Comparison of ENCODE assay signal across 2 cellular contexts in the genomic region with DNA sequence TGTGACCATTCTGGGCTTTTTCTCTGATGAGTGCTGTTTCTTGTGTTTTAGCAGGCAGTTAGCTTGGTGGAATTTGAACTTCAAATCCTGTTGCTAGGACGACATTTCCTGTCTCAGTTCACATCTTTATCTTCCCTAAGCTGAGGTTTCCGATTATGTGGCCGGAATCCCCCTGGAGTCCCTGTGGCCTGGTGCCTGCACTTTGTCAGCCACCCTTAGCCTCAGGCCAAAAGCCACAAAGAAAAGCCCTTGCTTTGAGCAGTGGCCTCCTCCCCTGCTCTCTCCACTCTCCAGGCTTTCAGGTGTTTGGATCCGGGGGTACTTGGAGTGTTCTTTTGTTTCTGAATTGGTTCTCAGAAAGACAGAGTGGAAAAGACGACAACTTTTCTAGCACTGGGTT.
TF ChIP-seq lines count a peak whose summit lies in the region.

No MANE protein-coding gene starts in this region.

TF ChIP-seq in A549, 52 proteins besides CTCF, POLR2A, EP300 and RAD21:
- TF ChIP-seq CEBPB (IDR thresholded peaks at IDR 0.05) (no peak), HEYL (CRISPR knock-in tag; IDR thresholded peaks at IDR 0.05) (no peak), CHD2 (IDR thresholded peaks at IDR 0.05; ENCODE audit: low read length, partially characterized antibody) (no peak), HDAC2 (IDR thresholded peaks at IDR 0.05) (no peak), ZSCAN20 (CRISPR knock-in tag; IDR thresholded peaks at IDR 0.05) (no peak), ZC3H11A (IDR thresholded peaks at IDR 0.05) (no peak)
TF ChIP-seq in A549: peak in this region for 0.

TF ChIP-seq in GM12878, 131 proteins besides CTCF, POLR2A, EP300 and RAD21:
- no peak for TF ChIP-seq CBX5 (IDR thresholded peaks at IDR 0.05; ENCODE audit: low read depth)
- TF ChIP-seq MEF2A (IDR thresholded peaks at IDR 0.05; ENCODE audit: insufficient read depth, low read depth, low read length), result no peak
- no peak for TF ChIP-seq HCFC1 (IDR thresholded peaks at IDR 0.05; ENCODE audit: low read length)
- TF ChIP-seq SP1 (IDR thresholded peaks at IDR 0.05; ENCODE audit: low read depth, low read length), result no peak
- TF ChIP-seq IKZF1 (conservative IDR thresholded peaks at IDR 0.05), result peak; percentile 72
- TF ChIP-seq LARP7 (IDR thresholded peaks at IDR 0.05), result no peak
- TF ChIP-seq E2F8 (IDR thresholded peaks at IDR 0.05; ENCODE audit: low read depth, partially characterized antibody), result no peak
- no peak for TF ChIP-seq MYB (IDR thresholded peaks at IDR 0.05; ENCODE audit: borderline replicate concordance, low read depth, low read length)
- peak; percentile 60 for TF ChIP-seq RUNX3 (IDR thresholded peaks at IDR 0.05; ENCODE audit: low read length)
- TF ChIP-seq, protein P1, sequence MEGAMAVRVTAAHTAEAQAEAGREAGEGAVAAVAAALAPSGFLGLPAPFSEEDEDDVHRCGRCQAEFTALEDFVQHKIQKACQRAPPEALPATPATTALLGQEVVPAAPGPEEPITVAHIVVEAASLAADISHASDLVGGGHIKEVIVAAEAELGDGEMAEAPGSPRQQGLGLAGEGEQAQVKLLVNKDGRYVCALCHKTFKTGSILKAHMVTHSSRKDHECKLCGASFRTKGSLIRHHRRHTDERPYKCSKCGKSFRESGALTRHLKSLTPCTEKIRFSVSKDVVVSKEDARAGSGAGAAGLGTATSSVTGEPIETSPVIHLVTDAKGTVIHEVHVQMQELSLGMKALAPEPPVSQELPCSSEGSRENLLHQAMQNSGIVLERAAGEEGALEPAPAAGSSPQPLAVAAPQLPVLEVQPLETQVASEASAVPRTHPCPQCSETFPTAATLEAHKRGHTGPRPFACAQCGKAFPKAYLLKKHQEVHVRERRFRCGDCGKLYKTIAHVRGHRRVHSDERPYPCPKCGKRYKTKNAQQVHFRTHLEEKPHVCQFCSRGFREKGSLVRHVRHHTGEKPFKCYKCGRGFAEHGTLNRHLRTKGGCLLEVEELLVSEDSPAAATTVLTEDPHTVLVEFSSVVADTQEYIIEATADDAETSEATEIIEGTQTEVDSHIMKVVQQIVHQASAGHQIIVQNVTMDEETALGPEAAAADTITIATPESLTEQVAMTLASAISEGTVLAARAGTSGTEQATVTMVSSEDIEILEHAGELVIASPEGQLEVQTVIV (IDR thresholded peaks at IDR 0.05; ENCODE audit: borderline replicate concordance, partially characterized antibody), result no peak
- TF ChIP-seq IKZF2 (IDR thresholded peaks at IDR 0.05), result peak; percentile 32 to 41; a peak in 1 of 4 replicates
- TF ChIP-seq NR2F1 (conservative IDR thresholded peaks at IDR 0.05), result peak; percentile 38; the same call in 1 of the 2 replicates
- no peak for TF ChIP-seq DPF2 (IDR thresholded peaks at IDR 0.05)
- TF ChIP-seq BMI1 (IDR thresholded peaks at IDR 0.05; ENCODE audit: borderline replicate concordance), result 0 out of 2 replicates have a peak, but pooled peaks have one; percentile 20
- no peak for TF ChIP-seq STAT1 (conservative IDR thresholded peaks at IDR 0.05)
- TF ChIP-seq BCL11A (IDR thresholded peaks at IDR 0.05; ENCODE audit: low read depth, low read length), result no peak
- TF ChIP-seq, protein P2, sequence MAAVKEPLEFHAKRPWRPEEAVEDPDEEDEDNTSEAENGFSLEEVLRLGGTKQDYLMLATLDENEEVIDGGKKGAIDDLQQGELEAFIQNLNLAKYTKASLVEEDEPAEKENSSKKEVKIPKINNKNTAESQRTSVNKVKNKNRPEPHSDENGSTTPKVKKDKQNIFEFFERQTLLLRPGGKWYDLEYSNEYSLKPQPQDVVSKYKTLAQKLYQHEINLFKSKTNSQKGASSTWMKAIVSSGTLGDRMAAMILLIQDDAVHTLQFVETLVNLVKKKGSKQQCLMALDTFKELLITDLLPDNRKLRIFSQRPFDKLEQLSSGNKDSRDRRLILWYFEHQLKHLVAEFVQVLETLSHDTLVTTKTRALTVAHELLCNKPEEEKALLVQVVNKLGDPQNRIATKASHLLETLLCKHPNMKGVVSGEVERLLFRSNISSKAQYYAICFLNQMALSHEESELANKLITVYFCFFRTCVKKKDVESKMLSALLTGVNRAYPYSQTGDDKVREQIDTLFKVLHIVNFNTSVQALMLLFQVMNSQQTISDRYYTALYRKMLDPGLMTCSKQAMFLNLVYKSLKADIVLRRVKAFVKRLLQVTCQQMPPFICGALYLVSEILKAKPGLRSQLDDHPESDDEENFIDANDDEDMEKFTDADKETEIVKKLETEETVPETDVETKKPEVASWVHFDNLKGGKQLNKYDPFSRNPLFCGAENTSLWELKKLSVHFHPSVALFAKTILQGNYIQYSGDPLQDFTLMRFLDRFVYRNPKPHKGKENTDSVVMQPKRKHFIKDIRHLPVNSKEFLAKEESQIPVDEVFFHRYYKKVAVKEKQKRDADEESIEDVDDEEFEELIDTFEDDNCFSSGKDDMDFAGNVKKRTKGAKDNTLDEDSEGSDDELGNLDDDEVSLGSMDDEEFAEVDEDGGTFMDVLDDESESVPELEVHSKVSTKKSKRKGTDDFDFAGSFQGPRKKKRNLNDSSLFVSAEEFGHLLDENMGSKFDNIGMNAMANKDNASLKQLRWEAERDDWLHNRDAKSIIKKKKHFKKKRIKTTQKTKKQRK (IDR thresholded peaks at IDR 0.05; ENCODE audit: low read depth, low read length), result no peak
- no peak for TF ChIP-seq EED (IDR thresholded peaks at IDR 0.05; ENCODE audit: low read depth)
- TF ChIP-seq FOS (IDR thresholded peaks at IDR 0.05; ENCODE audit: borderline replicate concordance, extremely low read depth, insufficient read length), result no peak
- no peak for TF ChIP-seq SIN3A (IDR thresholded peaks at IDR 0.05; ENCODE audit: low read depth, low read length)
- TF ChIP-seq TBL1XR1 (IDR thresholded peaks at IDR 0.05; ENCODE audit: low read depth, low read length), result no peak
- no peak for TF ChIP-seq SIX5 (IDR thresholded peaks at IDR 0.05; ENCODE audit: low read depth, low read length, severe bottlenecking)
- TF ChIP-seq, protein P3, sequence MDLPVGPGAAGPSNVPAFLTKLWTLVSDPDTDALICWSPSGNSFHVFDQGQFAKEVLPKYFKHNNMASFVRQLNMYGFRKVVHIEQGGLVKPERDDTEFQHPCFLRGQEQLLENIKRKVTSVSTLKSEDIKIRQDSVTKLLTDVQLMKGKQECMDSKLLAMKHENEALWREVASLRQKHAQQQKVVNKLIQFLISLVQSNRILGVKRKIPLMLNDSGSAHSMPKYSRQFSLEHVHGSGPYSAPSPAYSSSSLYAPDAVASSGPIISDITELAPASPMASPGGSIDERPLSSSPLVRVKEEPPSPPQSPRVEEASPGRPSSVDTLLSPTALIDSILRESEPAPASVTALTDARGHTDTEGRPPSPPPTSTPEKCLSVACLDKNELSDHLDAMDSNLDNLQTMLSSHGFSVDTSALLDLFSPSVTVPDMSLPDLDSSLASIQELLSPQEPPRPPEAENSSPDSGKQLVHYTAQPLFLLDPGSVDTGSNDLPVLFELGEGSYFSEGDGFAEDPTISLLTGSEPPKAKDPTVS (IDR thresholded peaks at IDR 0.05; ENCODE audit: low read depth, low read length), result no peak
- no peak for TF ChIP-seq SREBF2 (IDR thresholded peaks at IDR 0.05; ENCODE audit: low read length)
- TF ChIP-seq EGR1 (IDR thresholded peaks at IDR 0.05; ENCODE audit: borderline replicate concordance in 1 of 2, low read depth in 2 of 2, low read length in 2 of 2), result no peak
- TF ChIP-seq, protein P4, sequence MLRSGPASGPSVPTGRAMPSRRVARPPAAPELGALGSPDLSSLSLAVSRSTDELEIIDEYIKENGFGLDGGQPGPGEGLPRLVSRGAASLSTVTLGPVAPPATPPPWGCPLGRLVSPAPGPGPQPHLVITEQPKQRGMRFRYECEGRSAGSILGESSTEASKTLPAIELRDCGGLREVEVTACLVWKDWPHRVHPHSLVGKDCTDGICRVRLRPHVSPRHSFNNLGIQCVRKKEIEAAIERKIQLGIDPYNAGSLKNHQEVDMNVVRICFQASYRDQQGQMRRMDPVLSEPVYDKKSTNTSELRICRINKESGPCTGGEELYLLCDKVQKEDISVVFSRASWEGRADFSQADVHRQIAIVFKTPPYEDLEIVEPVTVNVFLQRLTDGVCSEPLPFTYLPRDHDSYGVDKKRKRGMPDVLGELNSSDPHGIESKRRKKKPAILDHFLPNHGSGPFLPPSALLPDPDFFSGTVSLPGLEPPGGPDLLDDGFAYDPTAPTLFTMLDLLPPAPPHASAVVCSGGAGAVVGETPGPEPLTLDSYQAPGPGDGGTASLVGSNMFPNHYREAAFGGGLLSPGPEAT (IDR thresholded peaks at IDR 0.05; ENCODE audit: low read depth), result 0 out of 2 replicates have a peak, but pooled peaks have one; percentile 17
- TF ChIP-seq YBX1 (IDR thresholded peaks at IDR 0.05), result no peak
- no peak for TF ChIP-seq SMARCA5 (IDR thresholded peaks at IDR 0.05)
- TF ChIP-seq ASH2L (IDR thresholded peaks at IDR 0.05; ENCODE audit: borderline replicate concordance, low read depth), result no peak
- TF ChIP-seq SPI1 (IDR thresholded peaks at IDR 0.05; ENCODE audit: borderline replicate concordance, insufficient read depth, low read depth, low read length), result no peak
- no peak for TF ChIP-seq MTA3 (IDR thresholded peaks at IDR 0.05; ENCODE audit: borderline replicate concordance, low read length)
- TF ChIP-seq CEBPB (IDR thresholded peaks at IDR 0.05; ENCODE audit: borderline replicate concordance in 1 of 2, low read depth in 2 of 2, low read length in 2 of 2), result no peak
- no peak for TF ChIP-seq ZBED1 (IDR thresholded peaks at IDR 0.05; ENCODE audit: borderline replicate concordance)
TF ChIP-seq in GM12878: peak in this region for 6.
